7 cellular contexts compared by ENCODE assay signal in genomic region chr10:92087750-92088395, GRCh38.
DNase-seq lines count a peak whose midpoint lies in the region; ATAC-seq, FAIRE-seq and TF ChIP-seq lines count a peak whose summit lies in the region.

No MANE protein-coding gene starts in this region.

- 3 to 8% (median 7%) methylated on average over 7 of the region's 7 CpGs for WGBS in adrenal gland, 4 donors

- TF ChIP-seq POLR2A in GM12892 (IDR thresholded peaks at IDR 0.05; ENCODE audit: low read depth, low read length) (no peak), NB4 (IDR thresholded peaks at IDR 0.05; ENCODE audit: extremely low read depth, insufficient read length) (no peak), adrenal gland (IDR thresholded peaks at IDR 0.05) (no peak)

- intact Hi-C loops in adrenal gland (cut with DNase I) = loop anchor here in 1 of 2 donors (10.0 kb wide), 2 partner anchors 207 to 347 kb away; partner anchors contain the start of genes CPEB3 and MARCHF5
- intact Hi-C loops in left ventricle myocardium inferior (cut with micrococcal nuclease) = loop anchor here (10.0 kb wide), 2 partner anchors 207 to 337 kb away; partner anchors contain the start of genes CPEB3 and MARCHF5
- intact Hi-C loops in sciatic nerve (cut with DNase I) = loop anchor here (10.0 kb wide), 1 partner anchor 347 kb away; no protein-coding TSS in a partner anchor

- DNase-seq in GM12892 (ENCODE audit: insufficient read length) (peak; percentile 39), NB4 (ENCODE audit: low read depth) (peak; percentile 85), SKM-1 treated with dmso at 0.1 percent for 144 hours (lab: John Stamatoyannopoulos, UW; ENCODE audit: unreplicated experiment) (peak; percentile 73), adrenal gland (peak; percentile 78 to 94 (median 84)), left ventricle myocardium inferior (peak; percentile 30), sciatic nerve (ENCODE audit: low spot score) (peak; percentile 71)

- H3K27ac ChIP-seq in adrenal gland = peak overlapping the region in 4 of 5 donors; percentile 33 to 72 (median 44)
- peak overlapping the region; percentile 42 for H3K27ac ChIP-seq in left ventricle myocardium inferior (replicated peaks)

- no peaks in the 10 kb centered on the region for H3K27me3 ChIP-seq in adrenal gland
- H3K27me3 ChIP-seq in left ventricle myocardium inferior (ENCODE audit: low read depth) = no peaks in the 10 kb centered on the region

- peaks cover 0 to 18% of the 10 kb centered on the region in 2 donors for H3K4me1 ChIP-seq in adrenal gland (replicated peaks in 1 of 2)
- peaks cover 49% of the 10 kb centered on the region for H3K4me1 ChIP-seq in left ventricle myocardium inferior

- H3K36me3 ChIP-seq in adrenal gland (replicated peaks in 1 of 2) (no peaks in the 10 kb centered on the region), left ventricle myocardium inferior (no peaks in the 10 kb centered on the region)

- TF ChIP-seq CTCF in NB4 (IDR thresholded peaks at IDR 0.05; ENCODE audit: low read depth, low read length) (peak; percentile 71), adrenal gland (IDR thresholded peaks at IDR 0.05) (peak; percentile 78 to 99 (median 96)), left ventricle myocardium inferior (IDR thresholded peaks at IDR 0.05; ENCODE audit: borderline replicate concordance) (peak; percentile 84)

- no peak overlapping the region for H3K4me3 ChIP-seq in NB4 (ENCODE audit: low read depth, low read length)
- H3K4me3 ChIP-seq in adrenal gland = peak overlapping the region in 1 of 4 donors; percentile 35
- no peak overlapping the region for H3K4me3 ChIP-seq in left ventricle myocardium inferior

- FAIRE-seq in GM12892 (lab: Jason Lieb, UNC) = peak; percentile 99

- ATAC-seq in HG02623 (IDR thresholded peaks at IDR 0.05; ENCODE audit: unreplicated experiment) = peak; percentile 86
- ATAC-seq in sciatic nerve = peak; percentile 96

- H3K9me3 ChIP-seq in adrenal gland (replicated peaks in 1 of 3) (no peaks in the 10 kb centered on the region), left ventricle myocardium inferior (replicated peaks) (no peaks in the 10 kb centered on the region)

Comparison
In these comparisons a context has a peak if more than half of its experiments do, and no peak if none do; other contexts are left out.
1. DNase-seq: peak in every context shown above with its lines; median percentile 85 in NB4; 84 in adrenal gland; 73 in SKM-1 treated with dmso at 0.1 percent for 144 hours; 71 in sciatic nerve; 39 in GM12892; 30 in left ventricle myocardium inferior.